18 cellular contexts compared by ENCODE assay signal in the genomic region with DNA sequence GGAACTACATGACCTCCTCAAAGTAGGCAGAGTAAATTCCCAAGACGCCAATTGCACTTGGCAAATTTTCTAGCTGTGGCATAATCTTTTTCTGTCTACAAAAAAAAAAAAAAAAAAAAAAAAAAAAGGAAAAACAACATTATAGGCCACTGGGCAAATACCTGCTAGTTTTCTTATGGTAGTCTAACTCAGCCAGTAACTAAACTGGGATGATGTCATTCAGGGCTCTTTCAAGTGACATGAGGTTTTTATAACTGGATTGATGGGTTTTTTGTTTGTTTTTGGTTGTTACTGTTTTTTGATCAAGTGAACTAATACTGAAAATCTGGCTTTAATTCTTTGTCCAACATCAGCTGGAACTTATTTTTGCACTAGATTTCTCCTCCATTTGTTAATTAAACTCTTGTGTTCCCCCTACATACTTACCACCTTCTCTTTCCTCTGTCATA. TPM values are rescaled to one million over a fixed set of nuclear protein-coding genes. Genes with fewer than 3 reads are reported as not detected.
DNase-seq lines count a peak whose midpoint lies in the region; ATAC-seq, FAIRE-seq and TF ChIP-seq lines count a peak whose summit lies in the region.
"Had no signal": no experiment of that assay in that cellular context is flagged by ENCODE, and none has a peak within 500 bp of the region (broad histone marks: within the 10 kb centered on the region; RNA-seq: fewer than 3 reads in every experiment).

No MANE protein-coding gene starts in this region.

- no peak overlapping the region for H3K27ac ChIP-seq in CD4-positive, alpha-beta T cell (ENCODE audit: low read depth, low read length)
- peak overlapping the region; percentile 28 to 66 for H3K27ac ChIP-seq in coronary artery
- H3K27ac ChIP-seq in pancreas: no peak overlapping the region

- no peak for DNase-seq in CD4-positive, alpha-beta T cell
- DNase-seq in H54 (ENCODE audit: insufficient read length, low spot score): no peak
- no peak for DNase-seq in coronary artery (ENCODE audit: low spot score)
- no peak for DNase-seq in pancreas
- no peak for DNase-seq in NCI-H526 (lab: John Stamatoyannopoulos, UW)
- DNase-seq in GF-D8 (lab: John Stamatoyannopoulos, UW): no peak
- DNase-seq: activated effector memory CD4-positive, alpha-beta T cell treated with Interleukin-2 at 50 U/mL for 16 hours; aorta; BE2C; GOT3; midbrain; NCI-H2227 treated with DMSO at 0.1 percent for 48 hours; NK-92 treated with Interleukin-12 subunit alpha and Interleukin-12 subunit beta, amount 100 ng/mL, for 24 hours; right cardiac atrium; T-helper 2 cell had no signal

- intact Hi-C loops in CD4-positive, alpha-beta T cell (cut with DNase I, micrococcal nuclease): loop anchor here in 1 of 2 experiments (10.0 kb wide), 1 partner anchor 46 kb away; no protein-coding TSS in a partner anchor
- intact Hi-C loops in pancreas (cut with DNase I): no loop called here

- ATAC-seq in CD4-positive, alpha-beta T cell (ENCODE audit: poor library complexity): no peak
- peak; percentile 24 to 72 (median 60) for ATAC-seq in pancreas
- no peak for ATAC-seq in GM18868 (IDR thresholded peaks at IDR 0.05; ENCODE audit: unreplicated experiment)
- ATAC-seq: activated CD4-positive, CD25-positive, alpha-beta regulatory T cell treated with anti-CD3 and anti-CD28 coated beads, Interleukin-2, amount 50 U/mL, for 24 hours; right cardiac atrium; Right ventricle myocardium inferior had no signal

- H3K27me3 Mint-ChIP-seq in CD4-positive, alpha-beta T cell: no peaks in the 10 kb centered on the region

- no peaks in the 10 kb centered on the region for H3K9me3 ChIP-seq in CD4-positive, alpha-beta T cell (ENCODE audit: control insufficient read depth, low read length)
- H3K9me3 ChIP-seq in pancreas: no peaks in the 10 kb centered on the region
- H3K9me3 ChIP-seq: BE2C had no signal

- TF ChIP-seq CTCF in CD4-positive, alpha-beta T cell (IDR thresholded peaks at IDR 0.05): no peak
- TF ChIP-seq CTCF in coronary artery (IDR thresholded peaks at IDR 0.05): no peak
- TF ChIP-seq CTCF in pancreas (IDR thresholded peaks at IDR 0.05): no peak

- POLR2A ChIA-PET in CD4-positive, alpha-beta T cell (lab: Charles Lee): interaction anchor here (2.2 kb wide), 1 partner anchor 9 kb away, joined by 9 read pairs; no protein-coding TSS in a partner anchor

- peak; percentile 41 for FAIRE-seq in H54 (lab: Jason Lieb, UNC)
- no peak for FAIRE-seq in pancreas (lab: Jason Lieb, UNC)

- no peaks in the 10 kb centered on the region for H3K27me3 ChIP-seq in CD4-positive, alpha-beta T cell (ENCODE audit: control insufficient read depth, insufficient read depth, low read length)
- no peaks in the 10 kb centered on the region for H3K27me3 ChIP-seq in pancreas
- H3K27me3 ChIP-seq: BE2C had no signal

- no peak overlapping the region for H3K4me3 Mint-ChIP-seq in CD4-positive, alpha-beta T cell

- H3K4me1 ChIP-seq in pancreas: peaks cover 0 to 11% (median 0%) of the 10 kb centered on the region in 3 donors
- H3K4me1 ChIP-seq: BE2C had no signal

- peaks cover 32% of the 10 kb centered on the region for H3K4me1 Mint-ChIP-seq in CD4-positive, alpha-beta T cell (ENCODE audit: low read depth)

- H3K36me3 ChIP-seq in pancreas: no peaks in the 10 kb centered on the region
- H3K36me3 ChIP-seq: BE2C had no signal

- H3K27ac Mint-ChIP-seq in CD4-positive, alpha-beta T cell: peak overlapping the region; percentile 18

- no peak overlapping the region for H3K4me3 ChIP-seq in coronary artery
- no peak overlapping the region for H3K4me3 ChIP-seq in pancreas

- peaks cover 9% of the 10 kb centered on the region for H3K36me3 Mint-ChIP-seq in CD4-positive, alpha-beta T cell (ENCODE audit: low read depth)

- CTCF ChIA-PET in CD4-positive, alpha-beta T cell (lab: Charles Lee): interaction anchor here (1.2 to 1.9 kb wide), 2 partner anchors 10 to 15 kb away, joined by 4 to 6 read pairs; no protein-coding TSS in a partner anchor

- WGBS in pancreas, 2 donors: 19 to 20% methylated on average over 1 of the region's 1 CpG

- TF ChIP-seq POLR2A in H54 (IDR thresholded peaks at IDR 0.05; ENCODE audit: low read depth, low read length): no peak

- H3K9me3 Mint-ChIP-seq in CD4-positive, alpha-beta T cell: no peaks in the 10 kb centered on the region

RNA-seq across cellular contexts. Expression of a gene that starts 7.4 kb away (rescaled TPM):
- 1,000 to 10,000 TPM; 1,576 to 1,603 TPM for total RNA-seq in CD4-positive, alpha-beta T cell
- 100 to 1,000 TPM; 133 to 546 (median 215) TPM for total RNA-seq in pancreas
- polyA plus RNA-seq in pancreas: 100 to 1,000 TPM; 159 to 168 TPM

RNA-seq across cellular contexts. Expression of a gene that starts 19.2 kb away (rescaled TPM):
- 10 to 100 TPM; 20.3 to 21.3 TPM for total RNA-seq in CD4-positive, alpha-beta T cell
- total RNA-seq in pancreas: 1 to 10 TPM; 2.5 to 3.9 (median 3.2) TPM
- 1 to 10 TPM; 1.4 to 2.0 TPM for polyA plus RNA-seq in pancreas

Comparison
In these comparisons a context has a peak if more than half of its experiments do, and no peak if none do; other contexts are left out.
1. ATAC-seq: peak in pancreas (4 of 4); none in CD4-positive, alpha-beta T cell (single experiment) and GM18868 (single experiment).
2. H3K27ac ChIP-seq: peak in coronary artery (2 of 2); none in CD4-positive, alpha-beta T cell (single experiment) and pancreas (0 of 4).
3. RNA of a gene that starts 19.2 kb away (total RNA-seq): 20.3 to 21.3 TPM in CD4-positive, alpha-beta T cell; 2.5 to 3.9 TPM in pancreas; every median in the first group is over 4 times any median in the second.